In the genomic region with DNA sequence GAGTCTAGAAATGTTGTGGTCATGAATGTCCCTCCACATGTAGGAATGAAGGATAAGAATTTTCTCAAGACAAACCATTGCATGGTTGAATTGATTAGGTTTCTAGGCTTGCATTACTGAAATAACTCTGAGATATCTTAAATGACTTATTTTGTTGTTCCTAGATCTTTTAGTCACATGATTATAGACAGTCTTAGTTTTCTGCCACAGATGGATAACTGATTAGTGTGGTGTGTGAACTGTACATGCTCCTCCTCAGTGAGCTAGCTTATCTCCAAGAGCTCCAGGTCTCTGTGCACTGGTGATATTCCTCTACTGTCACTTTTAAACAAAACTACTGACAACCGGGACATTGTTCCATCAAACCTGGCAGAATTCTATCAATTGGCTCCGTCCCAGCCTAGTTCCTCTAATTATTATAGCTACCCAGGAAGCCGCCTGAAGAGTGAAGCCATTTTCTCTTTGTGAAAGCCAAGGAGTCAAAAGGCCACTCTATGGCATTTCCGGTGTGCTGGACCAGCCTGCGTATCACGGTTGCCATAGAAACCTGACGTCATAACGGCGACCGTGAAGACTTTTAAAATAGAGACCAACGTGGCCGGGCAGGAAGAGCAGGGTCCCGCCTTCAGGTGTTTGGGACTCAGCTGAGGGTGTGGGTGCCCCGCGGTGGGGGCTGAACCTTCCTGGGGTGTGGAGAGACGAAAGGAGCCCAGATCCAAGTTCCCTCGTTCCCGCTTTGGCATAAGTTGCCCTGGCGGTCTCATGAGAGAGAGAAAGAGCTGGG, we compare ENCODE assay signal across 9 cellular contexts. TPM values are rescaled to one million over a fixed set of nuclear protein-coding genes. Genes with fewer than 3 reads are reported as not detected.
DNase-seq lines count a peak whose midpoint lies in the region; ATAC-seq and TF ChIP-seq lines count a peak whose summit lies in the region.
"Had no signal": no experiment of that assay in that cellular context is flagged by ENCODE, and none has a peak within 500 bp of the region (broad histone marks: within the 10 kb centered on the region; RNA-seq: fewer than 3 reads in every experiment).

No MANE protein-coding gene starts in this region.

- no peaks in the 10 kb centered on the region for H3F3A ChIP-seq in GM23338 (replicated peaks; ENCODE audit: low read depth)

- H3K27ac Mint-ChIP-seq in GM23338: peak overlapping the region; percentile 89

- POLR2A ChIA-PET in GM10248 (lab: Yijun Ruan, JAX): no interaction called here

- ATAC-seq in GM23338: peak; percentile 91

- H3K27me3 Mint-ChIP-seq in GM23338 (ENCODE audit: insufficient read depth, low read depth, poor library complexity): peaks cover 4% of the 10 kb centered on the region

- TF ChIP-seq CTCF in GM10248 (IDR thresholded peaks at IDR 0.05; ENCODE audit: control extremely low read depth, extremely low read depth, low read depth, missing control alignments) (no peak), GM23338 (conservative IDR thresholded peaks at IDR 0.05; ENCODE audit: low read depth in 2 of 2) (no peak), cardiac fibroblast (IDR thresholded peaks at IDR 0.05; ENCODE audit: low read depth, low read length) (no peak)

- H2AFZ ChIP-seq in GM23338: peak overlapping the region; percentile 49; the same call in 1 of the 2 replicates

- no peak for TF ChIP-seq EP300 in Ishikawa (IDR thresholded peaks at IDR 0.05; ENCODE audit: borderline replicate concordance)

- peak overlapping the region; percentile 85 for H3K4me2 ChIP-seq in GM23338

- TF ChIP-seq RAD21 in Ishikawa (IDR thresholded peaks at IDR 0.05; ENCODE audit: low read depth): no peak

- H3K9me2 ChIP-seq in GM23338 (ENCODE audit: insufficient read depth): peaks cover 9% of the 10 kb centered on the region; the same call in 1 of the 2 replicates

- H3K4me1 ChIP-seq in GM23338 (ENCODE audit: insufficient read depth): no peaks in the 10 kb centered on the region; the same call in 1 of the 2 replicates

- peak overlapping the region; percentile 89 for H3K4me3 Mint-ChIP-seq in GM23338

- peaks cover 8% of the 10 kb centered on the region; the same call in 2 of the 3 replicates for H3K4me1 Mint-ChIP-seq in GM23338

- no peak overlapping the region for H3K27ac ChIP-seq in GM23338 (ENCODE audit: low read depth)
- H3K27ac ChIP-seq: epithelial cell of prostate had no signal

- 0 out of 2 replicates have a peak, but pooled peaks cover 10% of the 10 kb centered on the region for H3K79me2 ChIP-seq in GM23338 (replicated peaks; ENCODE audit: insufficient read depth)

- no peaks in the 10 kb centered on the region for H4K20me1 ChIP-seq in GM23338 (replicated peaks; ENCODE audit: insufficient read depth)

- no peaks in the 10 kb centered on the region for H3K9me3 Mint-ChIP-seq in GM23338

- peak overlapping the region; percentile 71 for H3K4me3 ChIP-seq in GM23338
- H3K4me3 ChIP-seq in cardiac fibroblast (replicated peaks in 1 of 2; ENCODE audit: low read depth in 2 of 2, low read length in 2 of 2): peak overlapping the region; percentile 48 to 63

- DNase-seq in GM10248 (ENCODE audit: extremely low spot score): peak; percentile 58
- DNase-seq in GM23338 (ENCODE audit: low spot score): peak; percentile 87
- peak; percentile 65 for DNase-seq in SW480 (ENCODE audit: low spot score)
- DNase-seq in cardiac fibroblast (ENCODE audit: low read depth in 2 of 2): peak; percentile 93 to 95
- peak; percentile 91 for DNase-seq in islet precursor cell
- peak; percentile 8 to 46 for DNase-seq in stimulated activated CD4-positive, alpha-beta T cell treated with anti-CD3 and anti-CD28 coated beads, Interleukin-12 subunit alpha, Interleukin-12 subunit beta, amount 100 ng/mL, for 24 hours (ENCODE audit: low read depth in 2 of 2)
- no peak for DNase-seq in NCI-H1048 (lab: John Stamatoyannopoulos, UW)

- H3K36me3 ChIP-seq in GM23338 (ENCODE audit: insufficient read depth): no peaks in the 10 kb centered on the region

- CTCF ChIA-PET in GM10248 (lab: Yijun Ruan, JAX): no interaction called here

- H3K36me3 Mint-ChIP-seq in GM23338 (ENCODE audit: low read depth): peaks cover under 1% of the 10 kb centered on the region; the same call in 1 of the 3 replicates

- peaks cover 26% of the 10 kb centered on the region; the same call in 1 of the 2 replicates for H3K27me3 ChIP-seq in GM23338 (ENCODE audit: insufficient read depth)

TF ChIP-seq in GM23338, 12 proteins besides CTCF, POLR2A, EP300 and RAD21:
- TF ChIP-seq CREB1 (CRISPR knock-in tag; IDR thresholded peaks at IDR 0.05; ENCODE audit: low read depth) (peak; percentile 91), ETS1 (IDR thresholded peaks at IDR 0.05) (0 out of 2 replicates have a peak, but pooled peaks have one; percentile 28), NANOG (IDR thresholded peaks at IDR 0.05; ENCODE audit: borderline replicate concordance) (no peak), POLR2AphosphoS5 (IDR thresholded peaks at IDR 0.05; ENCODE audit: low read depth) (peak; percentile 57)

TF ChIP-seq in Ishikawa, 13 proteins besides CTCF, POLR2A, EP300 and RAD21:
- peak; percentile 64 for TF ChIP-seq YY1 (IDR thresholded peaks at IDR 0.05; ENCODE audit: low read depth)
- TF ChIP-seq ZBTB7A (IDR thresholded peaks at IDR 0.05; ENCODE audit: low read depth): no peak
- TF ChIP-seq, protein P1, sequence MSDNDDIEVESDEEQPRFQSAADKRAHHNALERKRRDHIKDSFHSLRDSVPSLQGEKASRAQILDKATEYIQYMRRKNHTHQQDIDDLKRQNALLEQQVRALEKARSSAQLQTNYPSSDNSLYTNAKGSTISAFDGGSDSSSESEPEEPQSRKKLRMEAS (IDR thresholded peaks at IDR 0.05): peak; percentile 54; the same call in 1 of the 2 replicates
- TF ChIP-seq TAF1 (IDR thresholded peaks at IDR 0.05; ENCODE audit: low read depth): 0 out of 2 replicates have a peak, but pooled peaks have one; percentile 19
- TF ChIP-seq CREB1 (IDR thresholded peaks at IDR 0.05; ENCODE audit: low read depth): peak; percentile 65
- no peak for TF ChIP-seq FOXM1 (IDR thresholded peaks at IDR 0.05; ENCODE audit: borderline replicate concordance, low read depth)

RNA-seq across cellular contexts. Expression of gene BEX3, which starts 28.1 kb away (rescaled TPM):
- 427 and 472 TPM in 2 replicates for total RNA-seq in GM23338 (2014; rRNA removed; shearing (Covaris generic))
- polyA plus RNA-seq in GM23338 (2016; fragmentation: Nextera tagmentation; extraction: Ambion mirVana): 682 and 714 TPM in 2 replicates

RNA-seq across cellular contexts. Expression of gene TCEAL9, which starts 48.1 kb away (rescaled TPM):
- total RNA-seq in GM23338 (2014; rRNA removed; shearing (Covaris generic)): 31.6 and 37.1 TPM in 2 replicates
- polyA plus RNA-seq in GM23338 (2016; fragmentation: Nextera tagmentation; extraction: Ambion mirVana): 174 and 184 TPM in 2 replicates
